8 cellular contexts compared by ENCODE assay signal in genomic region chr9:6758418-6759113, GRCh38. TPM values are rescaled to one million over a fixed set of nuclear protein-coding genes. Genes with fewer than 3 reads are reported as not detected.
A peak's percentile ranks its signal among the peaks of the same experiment; 100 is the strongest.
DNase-seq lines count a peak whose midpoint lies in the region; ATAC-seq and TF ChIP-seq lines count a peak whose summit lies in the region.

No MANE protein-coding gene starts in this region.

- peak overlapping the region; percentile 99 for H3K27ac ChIP-seq in layer of hippocampus (ENCODE audit: low read depth, low read length)

- POLR2A ChIA-PET in activated B cell treated with CpG ODN at 0.5 μM for 24 hours (lab: Charles Lee): interaction anchor here (0.8 to 13.7 kb wide), 30 partner anchors 9 to 1130 kb away, joined by 3 to 853 read pairs (median 9); partner anchors contain the start of genes GLDC, RIC1 and UHRF2

- H3K4me1 Mint-ChIP-seq in IgD-negative memory B cell (peaks cover 24 to 31% (median 24%) of the 10 kb centered on the region in 3 donors), activated B cell treated with CpG ODN at 0.5 μM for 24 hours (peaks cover 46% of the 10 kb centered on the region)

- no peaks in the 10 kb centered on the region for H3K36me3 Mint-ChIP-seq in IgD-negative memory B cell
- H3K36me3 Mint-ChIP-seq in activated B cell treated with CpG ODN at 0.5 μM for 24 hours (ENCODE audit: low read depth): peaks cover 24% of the 10 kb centered on the region

- CTCF ChIA-PET in activated B cell treated with CpG ODN at 0.5 μM for 24 hours (lab: Charles Lee): interaction anchor here (1.2 kb wide), 1 partner anchor 173 kb away, joined by 5 read pairs; no protein-coding TSS in a partner anchor

- peak; percentile 35 for DNase-seq in EH (ENCODE audit: low read depth)
- DNase-seq in activated B cell treated with CpG ODN at 0.5 μM for 24 hours: peak; percentile 57
- peak; percentile 68 for DNase-seq in cerebellar cortex (ENCODE audit: low spot score)
- peak in 3 of 4 experiments; percentile 11 to 36 (median 25) for DNase-seq in stimulated activated CD4-positive, alpha-beta T cell treated with anti-CD3 and anti-CD28 coated beads, Interleukin-1b, Interleukin-23, amount 100 ng/mL, for 24 hours (ENCODE audit: low read depth in 4 of 4, low spot score in 1 of 4)

- H3K27me3 ChIP-seq in layer of hippocampus (ENCODE audit: control insufficient read depth, insufficient read depth, low read length): no peaks in the 10 kb centered on the region

- H3K4me3 Mint-ChIP-seq in IgD-negative memory B cell: peak overlapping the region; percentile 95 to 100 (median 96)
- peak overlapping the region; percentile 99 for H3K4me3 Mint-ChIP-seq in activated B cell treated with CpG ODN at 0.5 μM for 24 hours

- TF ChIP-seq CTCF in activated B cell treated with CpG ODN at 0.5 μM for 24 hours (IDR thresholded peaks at IDR 0.05): no peak

- H3K9me3 Mint-ChIP-seq in IgD-negative memory B cell: peaks cover 0 to 2% (median 0%) of the 10 kb centered on the region in 3 donors
- H3K9me3 Mint-ChIP-seq in activated B cell treated with CpG ODN at 0.5 μM for 24 hours: peaks cover 5% of the 10 kb centered on the region

- intact Hi-C loops in activated B cell treated with CpG ODN at 0.5 μM for 24 hours (cut with micrococcal nuclease): loop anchor here (1.0 to 10.0 kb wide), 3 partner anchors 8 to 1774 kb away; partner anchors contain the start of genes JAK2 and RIC1

- H3K27ac Mint-ChIP-seq in IgD-negative memory B cell: peak overlapping the region; percentile 90 to 99 (median 98)
- peak overlapping the region; percentile 100 for H3K27ac Mint-ChIP-seq in activated B cell treated with CpG ODN at 0.5 μM for 24 hours

- H3K27me3 Mint-ChIP-seq in IgD-negative memory B cell: no peaks in the 10 kb centered on the region
- no peaks in the 10 kb centered on the region for H3K27me3 Mint-ChIP-seq in activated B cell treated with CpG ODN at 0.5 μM for 24 hours

- peak; percentile 34 for ATAC-seq in GM21515 (IDR thresholded peaks at IDR 0.05; ENCODE audit: unreplicated experiment)
- ATAC-seq in activated B cell treated with CpG ODN at 0.5 μM for 24 hours (ENCODE audit: low read depth): peak; percentile 16
- ATAC-seq in GM18858 (IDR thresholded peaks at IDR 0.05; ENCODE audit: unreplicated experiment): no peak

RNA-seq across cellular contexts. Expression of gene KDM4C, which starts 0.8 kb away (rescaled TPM):
- polyA plus RNA-seq in IgD-negative memory B cell: 31.6 TPM
- 90.7 and 113 TPM in 2 replicates for total RNA-seq in activated B cell treated with CpG ODN at 0.5 μM for 24 hours
